In the genomic region with DNA sequence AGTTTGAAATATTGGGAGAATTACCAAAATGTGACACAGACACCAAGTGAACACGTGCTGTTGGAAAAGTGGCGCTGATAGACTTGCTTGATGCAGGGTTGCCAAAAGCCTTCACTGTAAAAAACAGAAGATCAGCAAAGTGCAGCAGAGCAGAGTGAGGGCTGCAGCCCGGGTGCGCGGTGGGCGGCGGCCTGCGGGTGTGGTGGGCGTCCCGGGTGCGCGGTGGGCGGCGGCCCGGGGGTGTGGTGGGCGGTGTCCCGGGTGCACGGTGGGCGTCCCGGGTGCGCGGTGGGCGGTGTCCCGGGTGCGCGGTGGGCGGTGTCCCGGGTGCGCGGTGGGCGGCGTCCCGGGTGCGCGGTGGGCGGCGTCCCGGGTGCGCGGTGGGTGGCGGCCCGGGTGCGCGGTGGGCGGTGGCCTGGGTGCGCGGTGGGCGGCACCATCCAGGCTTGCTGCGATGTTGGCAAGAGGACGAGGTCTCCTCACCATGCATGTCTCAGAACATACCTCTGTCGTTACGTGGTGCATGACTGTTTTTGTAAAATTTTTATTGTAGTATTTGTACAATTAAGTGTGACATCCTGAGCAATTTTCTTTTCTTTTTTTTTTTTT, we compare ENCODE assay signal across 8 cellular contexts. TPM values are rescaled to one million over a fixed set of nuclear protein-coding genes. Genes with fewer than 3 reads are reported as not detected.
A peak's percentile ranks its signal among the peaks of the same experiment; 100 is the strongest.
DNase-seq lines count a peak whose midpoint lies in the region; ATAC-seq and TF ChIP-seq lines count a peak whose summit lies in the region.

No MANE protein-coding gene starts in this region.

- peaks cover 0 to 3% of the 10 kb centered on the region in 2 donors for H3K4me1 ChIP-seq in esophagus (ENCODE audit: control insufficient read depth in 2 of 2, insufficient read depth in 2 of 2, low read length in 1 of 2)
- H3K4me1 ChIP-seq in neuronal stem cell (ENCODE audit: control insufficient read depth in 2 of 2, insufficient read depth in 1 of 2, low read depth in 1 of 2, low read length in 2 of 2), result no peaks in the 10 kb centered on the region

- no peak overlapping the region for H4K91ac ChIP-seq in neuronal stem cell (ENCODE audit: low read depth, low read length, poor library complexity)

- no peak for DNase-seq in HFF-Myc (ENCODE audit: extremely low read depth, low read depth)
- DNase-seq in stimulated activated CD8-positive, alpha-beta memory T cell treated with anti-CD3 and anti-CD28 coated beads, Interleukin-2, amount 100 ng/mL, for 1 hour (ENCODE audit: low read depth in 2 of 2), result peak; percentile 10 to 23
- no peak for DNase-seq in neuronal stem cell (ENCODE audit: low spot score)
- no peak for DNase-seq in NCI-H2171 (lab: John Stamatoyannopoulos, UW)

- H3K27me3 ChIP-seq in esophagus (ENCODE audit: control insufficient read depth in 1 of 2, insufficient read depth in 2 of 2, low read length in 2 of 2) (no peaks in the 10 kb centered on the region), neuronal stem cell (ENCODE audit: control insufficient read depth in 3 of 3, insufficient read depth in 3 of 3, low read depth in 1 of 3, low read length in 3 of 3) (no peaks in the 10 kb centered on the region)

- WGBS in esophagus, 2 donors, result 4 to 13% methylated on average over 39 to 52 of the region's 52 CpGs
- WGBS in neuronal stem cell (ENCODE audit: extremely low coverage in 2 of 2, insufficient read length in 2 of 2, insufficient replicate concordance in 1 of 2), 2 donors, result no CpG with 5 or more reads among the region's 52 CpGs

- H3K23ac ChIP-seq in neuronal stem cell (ENCODE audit: low read depth, low read length, poor library complexity), result no peak overlapping the region

- H2AFZ ChIP-seq in neuronal stem cell (ENCODE audit: low read length), result no peak overlapping the region

- H3K36me3 ChIP-seq in esophagus (ENCODE audit: control insufficient read depth in 2 of 2, insufficient read depth in 2 of 2, low read length in 1 of 2), result peaks cover 0 to 15% of the 10 kb centered on the region in 2 donors
- peaks cover 3 to 37% of the 10 kb centered on the region in 2 donors for H3K36me3 ChIP-seq in neuronal stem cell (replicated peaks in 1 of 2; ENCODE audit: control insufficient read depth in 2 of 2, insufficient read depth in 2 of 2, low read length in 2 of 2)

- H2AK5ac ChIP-seq in neuronal stem cell (ENCODE audit: low read depth, low read length), result no peak overlapping the region

- TF ChIP-seq CTCF in HFF-Myc (IDR thresholded peaks at IDR 0.05; ENCODE audit: low read depth, low read length, missing control alignments) (no peak), WI38 (IDR thresholded peaks at IDR 0.05; ENCODE audit: low read depth, low read length) (no peak)

- no peaks in the 10 kb centered on the region for H3K79me1 ChIP-seq in neuronal stem cell (ENCODE audit: low read depth, low read length)

- H4K8ac ChIP-seq in neuronal stem cell (ENCODE audit: low read depth, low read length), result no peak overlapping the region

- H3K18ac ChIP-seq in neuronal stem cell (ENCODE audit: low read length), result no peak overlapping the region

- no peak overlapping the region for H2BK5ac ChIP-seq in neuronal stem cell (ENCODE audit: low read length)

- ATAC-seq in HG02763 (IDR thresholded peaks at IDR 0.05; ENCODE audit: unreplicated experiment) (no peak), GM18517 (IDR thresholded peaks at IDR 0.05; ENCODE audit: unreplicated experiment) (no peak)

- H2BK15ac ChIP-seq in neuronal stem cell (ENCODE audit: low read length), result no peak overlapping the region

- H3K27ac ChIP-seq in esophagus (ENCODE audit: low read depth in 2 of 2, low read length in 1 of 2) (no peak overlapping the region), neuronal stem cell (replicated peaks; ENCODE audit: low read length) (no peak overlapping the region)

- H2BK12ac ChIP-seq in neuronal stem cell (ENCODE audit: low read length), result no peak overlapping the region

- H3K4me2 ChIP-seq in neuronal stem cell (ENCODE audit: insufficient read depth, low read length, poor library complexity, severe bottlenecking), result no peak overlapping the region

- H3K4ac ChIP-seq in neuronal stem cell (ENCODE audit: low read length), result no peak overlapping the region

- 0 out of 2 replicates have a peak overlapping the region, but pooled peaks have one; percentile 9 for H3K4me3 ChIP-seq in HFF-Myc (replicated peaks; ENCODE audit: low read depth, low read length)
- peak overlapping the region; percentile 20; the same call in 1 of the 2 replicates for H3K4me3 ChIP-seq in WI38 (ENCODE audit: low read depth, low read length)
- peak overlapping the region; percentile 11 to 13 for H3K4me3 ChIP-seq in esophagus (ENCODE audit: low read depth in 1 of 2, low read length in 2 of 2)
- H3K4me3 ChIP-seq in neuronal stem cell (ENCODE audit: low read length in 2 of 2), result no peak overlapping the region

- H3K9ac ChIP-seq in neuronal stem cell (ENCODE audit: low read depth, low read length, poor library complexity), result no peak overlapping the region

- H3K14ac ChIP-seq in neuronal stem cell (ENCODE audit: low read length), result no peak overlapping the region

- H3K9me3 ChIP-seq in esophagus (ENCODE audit: control insufficient read depth in 2 of 2, insufficient read depth in 1 of 2, low read depth in 1 of 2, low read length in 1 of 2) (no peaks in the 10 kb centered on the region), neuronal stem cell (replicated peaks in 1 of 2; ENCODE audit: control insufficient read depth in 2 of 2, insufficient read depth in 1 of 2, low read depth in 1 of 2, low read length in 2 of 2) (no peaks in the 10 kb centered on the region)

- no peak overlapping the region for H2BK120ac ChIP-seq in neuronal stem cell (ENCODE audit: low read depth, low read length)

RNA-seq across cellular contexts. Expression of a gene that starts 34.1 kb away (rescaled TPM):
- under 1 TPM; 0.06 to 0.14 TPM for polyA plus RNA-seq in esophagus
- 0.21 TPM for polyA plus RNA-seq in neuronal stem cell (2013, experiment 1 of 2)
- polyA plus RNA-seq in neuronal stem cell (2013, experiment 2 of 2), result 0.21 TPM

RNA-seq across cellular contexts. Expression of a gene that starts 49.7 kb away (rescaled TPM):
- 10 to 100 TPM; 17.8 to 39.2 TPM for polyA plus RNA-seq in esophagus
- polyA plus RNA-seq in neuronal stem cell (2013, experiment 1 of 2), result 33.5 TPM
- 32.3 TPM for polyA plus RNA-seq in neuronal stem cell (2013, experiment 2 of 2)

RNA-seq across cellular contexts. Expression of a gene that starts 55.4 kb away (rescaled TPM):
- polyA plus RNA-seq in esophagus, result 10 to 100 TPM; 37.4 to 70.4 TPM
- polyA plus RNA-seq in neuronal stem cell (2013, experiment 1 of 2), result 199 TPM
- polyA plus RNA-seq in neuronal stem cell (2013, experiment 2 of 2), result 194 TPM

Comparison
In these comparisons a context has a peak if more than half of its experiments do, and no peak if none do; other contexts are left out.
1. DNase-seq: peak in stimulated activated CD8-positive, alpha-beta memory T cell treated with anti-CD3 and anti-CD28 coated beads, Interleukin-2, amount 100 ng/mL, for 1 hour (2 of 2); none in HFF-Myc (single experiment), neuronal stem cell (single experiment) and NCI-H2171 (single experiment).
2. H3K4me3 ChIP-seq: peak in HFF-Myc (single experiment), WI38 (single experiment) and esophagus (2 of 2); none in neuronal stem cell (0 of 2).